Comparison of ENCODE assay signal across 1 cellular context in the genomic region with DNA sequence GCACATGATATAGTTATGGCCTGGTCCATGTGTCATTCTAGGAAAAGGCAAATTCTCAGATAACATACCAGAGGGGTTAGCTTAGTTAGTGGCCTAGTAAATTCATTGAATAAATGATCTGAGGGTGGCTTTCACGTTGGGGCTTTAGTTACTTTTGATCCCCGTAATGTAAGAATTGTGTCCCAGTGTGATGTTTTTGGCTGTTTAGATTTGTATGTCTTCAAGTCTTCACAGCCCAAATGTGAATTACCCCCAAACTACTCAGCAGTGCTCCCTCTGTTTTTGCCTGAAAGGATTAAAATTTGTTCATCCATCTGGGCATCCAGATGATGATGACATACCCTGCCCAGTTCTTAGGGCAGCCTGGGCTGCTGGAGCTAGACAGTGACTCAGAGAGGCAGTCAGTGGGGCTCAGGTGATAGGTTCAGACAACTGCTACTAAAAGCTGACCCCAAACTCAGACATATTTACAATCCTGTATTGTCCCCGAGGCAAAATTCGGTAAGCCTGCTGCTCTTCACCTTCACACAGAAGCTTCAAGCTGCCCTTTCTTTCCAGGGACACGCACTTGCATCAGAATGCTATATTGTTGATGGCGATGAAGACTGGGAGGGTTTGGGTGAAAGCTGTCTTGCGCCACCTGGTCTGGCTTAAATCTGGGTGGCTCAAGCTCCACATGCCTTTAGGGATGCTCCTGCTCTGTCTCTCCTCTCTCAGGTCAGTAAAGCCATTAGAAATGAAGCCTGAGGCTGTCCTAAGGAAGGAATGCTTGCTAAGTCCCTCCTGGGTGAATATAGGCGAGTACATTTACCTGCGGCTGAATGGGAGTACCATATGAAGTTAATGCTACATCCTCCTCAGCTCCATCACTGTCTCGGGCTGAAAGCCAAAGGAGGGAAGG.
TF ChIP-seq lines count a peak whose summit lies in the region.

No MANE protein-coding gene starts in this region.

TF ChIP-seq in IMR-90, 13 proteins besides CTCF, POLR2A, EP300 and RAD21:
- TF ChIP-seq MXI1 (IDR thresholded peaks at IDR 0.05; ENCODE audit: borderline replicate concordance, low read depth, low read length) (no peak), CEBPB (IDR thresholded peaks at IDR 0.05; ENCODE audit: low read depth, low read length) (peak; percentile 46; the same call in 1 of the 2 replicates), SMC3 (IDR thresholded peaks at IDR 0.05; ENCODE audit: low read depth, low read length) (no peak), RCOR1 (IDR thresholded peaks at IDR 0.05; ENCODE audit: insufficient replicate concordance, low read length) (no peak)
